ENCODE assay signal across 13 cellular contexts in genomic region chrX:48960291-48960690, GRCh38. TPM values are rescaled to one million over a fixed set of nuclear protein-coding genes. Genes with fewer than 3 reads are reported as not detected.
A peak's percentile ranks its signal among the peaks of the same experiment; 100 is the strongest.
DNase-seq lines count a peak whose midpoint lies in the region; ATAC-seq, FAIRE-seq and TF ChIP-seq lines count a peak whose summit lies in the region.
"Had no signal": no experiment of that assay in that cellular context is flagged by ENCODE, and none has a peak within 500 bp of the region (broad histone marks: within the 10 kb centered on the region; RNA-seq: fewer than 3 reads in every experiment).

No MANE protein-coding gene starts in this region.

- peaks cover 0 to 6% (median 0%) of the 10 kb centered on the region in 3 donors for H3K36me3 ChIP-seq in Peyer's patch
- H3K36me3 ChIP-seq: prostate gland had no signal

- ATAC-seq in stimulated activated naive B cell treated with anti-CD40 and anti-IgM and Interleukin-4, amounts not matched to agents 10 μg/mL and 1 μg/mL and 100 μg/mL, for 72 hours (replicated peaks) = no peak
- ATAC-seq in GM19035 (IDR thresholded peaks at IDR 0.05; ENCODE audit: unreplicated experiment) = no peak
- ATAC-seq: SK-N-SH treated with all-trans-retinoic acid at 6 μM for 48 hours had no signal

- no peaks in the 10 kb centered on the region for H3K9me3 Mint-ChIP-seq in activated naive CD4-positive, alpha-beta T cell treated with anti-CD3 and anti-CD28 coated beads for 36 hours
- no peaks in the 10 kb centered on the region for H3K9me3 Mint-ChIP-seq in dendritic cell treated with granulocyte-macrophage colony-stimulating factor and Interleukin-4, amounts not matched to agents 40 ng/mL and 50 ng/mL, for 4 days
- no peaks in the 10 kb centered on the region for H3K9me3 Mint-ChIP-seq in stimulated activated naive B cell treated with anti-CD40 and anti-IgM and Interleukin-4, amounts not matched to agents 10 μg/mL and 1 μg/mL and 100 μg/mL, for 72 hours

- no peaks in the 10 kb centered on the region for H3K9me3 ChIP-seq in Peyer's patch
- H3K9me3 ChIP-seq: prostate gland had no signal

- TF ChIP-seq CTCF in Peyer's patch (IDR thresholded peaks at IDR 0.05) (no peak), D721Med (IDR thresholded peaks at IDR 0.05; ENCODE audit: insufficient read depth, missing control alignments) (no peak)

- H3K4me3 ChIP-seq in Peyer's patch = no peak overlapping the region
- H3K4me3 ChIP-seq: prostate gland had no signal

- H3K27ac ChIP-seq in Peyer's patch = peak overlapping the region in 1 of 4 donors; percentile 85
- H3K27ac ChIP-seq: prostate gland had no signal

- no peak for DNase-seq in activated naive CD4-positive, alpha-beta T cell treated with anti-CD3 and anti-CD28 coated beads for 36 hours
- no peak for DNase-seq in activated naive CD4-positive, alpha-beta T cell (lab: John Stamatoyannopoulos, UW)
- peak in 2 of 3 donors; percentile 38 to 55 for DNase-seq in Peyer's patch
- DNase-seq in stimulated activated naive B cell treated with anti-CD40 and anti-IgM and Interleukin-4, amounts not matched to agents 10 μg/mL and 1 μg/mL and 100 μg/mL, for 72 hours = no peak
- DNase-seq in COLO829 (ENCODE audit: low spot score) = no peak
- DNase-seq in D721Med (ENCODE audit: insufficient read length, low spot score) = no peak
- DNase-seq: KBM-7, mesendoderm had no signal

- H3K4me1 ChIP-seq in Peyer's patch = peaks cover 0 to 12% (median 5%) of the 10 kb centered on the region in 4 donors
- H3K4me1 ChIP-seq: prostate gland had no signal

- intact Hi-C loops in activated naive CD4-positive, alpha-beta T cell treated with anti-CD3 and anti-CD28 coated beads for 36 hours (cut with micrococcal nuclease) = no loop called here
- intact Hi-C loops in dendritic cell treated with granulocyte-macrophage colony-stimulating factor and Interleukin-4, amounts not matched to agents 40 ng/mL and 50 ng/mL, for 4 days (cut with micrococcal nuclease) = no loop called here

- no peaks in the 10 kb centered on the region for H3K27me3 ChIP-seq in Peyer's patch

- peaks cover 10% of the 10 kb centered on the region for H3K36me3 Mint-ChIP-seq in activated naive CD4-positive, alpha-beta T cell treated with anti-CD3 and anti-CD28 coated beads for 36 hours (ENCODE audit: low read depth)
- peaks cover 21% of the 10 kb centered on the region for H3K36me3 Mint-ChIP-seq in dendritic cell treated with granulocyte-macrophage colony-stimulating factor and Interleukin-4, amounts not matched to agents 40 ng/mL and 50 ng/mL, for 4 days (ENCODE audit: low read depth)
- H3K36me3 Mint-ChIP-seq in stimulated activated naive B cell treated with anti-CD40 and anti-IgM and Interleukin-4, amounts not matched to agents 10 μg/mL and 1 μg/mL and 100 μg/mL, for 72 hours = peaks cover 4 to 5% of the 10 kb centered on the region in 2 donors

- H3K4me1 Mint-ChIP-seq in activated naive CD4-positive, alpha-beta T cell treated with anti-CD3 and anti-CD28 coated beads for 36 hours (ENCODE audit: low read depth) = peaks cover 25% of the 10 kb centered on the region
- peaks cover 28% of the 10 kb centered on the region for H3K4me1 Mint-ChIP-seq in dendritic cell treated with granulocyte-macrophage colony-stimulating factor and Interleukin-4, amounts not matched to agents 40 ng/mL and 50 ng/mL, for 4 days (ENCODE audit: low read depth)
- peaks cover 11 to 29% of the 10 kb centered on the region in 2 donors for H3K4me1 Mint-ChIP-seq in stimulated activated naive B cell treated with anti-CD40 and anti-IgM and Interleukin-4, amounts not matched to agents 10 μg/mL and 1 μg/mL and 100 μg/mL, for 72 hours

- CTCF ChIA-PET in activated naive CD4-positive, alpha-beta T cell treated with anti-CD3 and anti-CD28 coated beads for 36 hours (lab: Charles Lee) = no interaction called here

- no peak for FAIRE-seq in D721Med (lab: Jason Lieb, UNC)
- FAIRE-seq: urothelium cell line had no signal

- peak overlapping the region; percentile 35 for H3K4me3 Mint-ChIP-seq in activated naive CD4-positive, alpha-beta T cell treated with anti-CD3 and anti-CD28 coated beads for 36 hours
- no peak overlapping the region for H3K4me3 Mint-ChIP-seq in dendritic cell treated with granulocyte-macrophage colony-stimulating factor and Interleukin-4, amounts not matched to agents 40 ng/mL and 50 ng/mL, for 4 days
- peak overlapping the region; percentile 0 to 5 for H3K4me3 Mint-ChIP-seq in stimulated activated naive B cell treated with anti-CD40 and anti-IgM and Interleukin-4, amounts not matched to agents 10 μg/mL and 1 μg/mL and 100 μg/mL, for 72 hours

- H3K27ac Mint-ChIP-seq in activated naive CD4-positive, alpha-beta T cell treated with anti-CD3 and anti-CD28 coated beads for 36 hours = peak overlapping the region; percentile 64
- H3K27ac Mint-ChIP-seq in dendritic cell treated with granulocyte-macrophage colony-stimulating factor and Interleukin-4, amounts not matched to agents 40 ng/mL and 50 ng/mL, for 4 days = peak overlapping the region; percentile 60
- no peak overlapping the region for H3K27ac Mint-ChIP-seq in stimulated activated naive B cell treated with anti-CD40 and anti-IgM and Interleukin-4, amounts not matched to agents 10 μg/mL and 1 μg/mL and 100 μg/mL, for 72 hours

- no peak for TF ChIP-seq POLR2A in Peyer's patch (IDR thresholded peaks at IDR 0.05)

- no peaks in the 10 kb centered on the region for H3K27me3 Mint-ChIP-seq in activated naive CD4-positive, alpha-beta T cell treated with anti-CD3 and anti-CD28 coated beads for 36 hours (ENCODE audit: low read depth)
- H3K27me3 Mint-ChIP-seq in dendritic cell treated with granulocyte-macrophage colony-stimulating factor and Interleukin-4, amounts not matched to agents 40 ng/mL and 50 ng/mL, for 4 days = no peaks in the 10 kb centered on the region
- H3K27me3 Mint-ChIP-seq in stimulated activated naive B cell treated with anti-CD40 and anti-IgM and Interleukin-4, amounts not matched to agents 10 μg/mL and 1 μg/mL and 100 μg/mL, for 72 hours = no peaks in the 10 kb centered on the region

RNA-seq across cellular contexts. Expression of gene OTUD5, which starts 2.9 kb away (rescaled TPM):
- total RNA-seq in activated naive CD4-positive, alpha-beta T cell treated with anti-CD3 and anti-CD28 coated beads for 36 hours = 10 to 100 TPM; 69.1 to 70.5 TPM
- 10 to 100 TPM; 49.7 to 79.2 (median 71.0) TPM for total RNA-seq in Peyer's patch

RNA-seq across cellular contexts. Expression of gene KCND1, which starts 11.4 kb away (rescaled TPM):
- 1 to 10 TPM; 2.1 to 2.7 TPM for total RNA-seq in activated naive CD4-positive, alpha-beta T cell treated with anti-CD3 and anti-CD28 coated beads for 36 hours
- 1 to 10 TPM in 3 of 4 donors, under 1 TPM in 1; 0.35 to 5.8 (median 1.7) TPM for total RNA-seq in Peyer's patch

RNA-seq across cellular contexts. Expression of gene PIM2, which starts 41.5 kb away (rescaled TPM):
- 100 to 1,000 TPM; 634 to 648 TPM for total RNA-seq in activated naive CD4-positive, alpha-beta T cell treated with anti-CD3 and anti-CD28 coated beads for 36 hours
- total RNA-seq in Peyer's patch = 10 to 100 TPM; 17.3 to 24.8 (median 19.1) TPM

RNA-seq across cellular contexts. Expression of gene GRIPAP1, which starts 41.8 kb away (rescaled TPM):
- 10 to 100 TPM; 64.8 to 73.1 TPM for total RNA-seq in activated naive CD4-positive, alpha-beta T cell treated with anti-CD3 and anti-CD28 coated beads for 36 hours
- 100 to 1,000 TPM in 1 of 4 donors, 10 to 100 TPM in 3; 32.4 to 139 (median 70.9) TPM for total RNA-seq in Peyer's patch

RNA-seq across cellular contexts. Expression of gene SLC35A2, which starts 48.8 kb away (rescaled TPM):
- 10 to 100 TPM; 23.9 to 26.7 TPM for total RNA-seq in activated naive CD4-positive, alpha-beta T cell treated with anti-CD3 and anti-CD28 coated beads for 36 hours
- total RNA-seq in Peyer's patch = 10 to 100 TPM; 14.0 to 43.3 (median 21.5) TPM

Comparison
In these comparisons a context has a peak if more than half of its experiments do, and no peak if none do; other contexts are left out.
1. DNase-seq: peak in Peyer's patch (2 of 3); none in activated naive CD4-positive, alpha-beta T cell treated with anti-CD3 and anti-CD28 coated beads for 36 hours (single experiment), activated naive CD4-positive, alpha-beta T cell (0 of 4), stimulated activated naive B cell treated with anti-CD40 and anti-IgM and Interleukin-4, amounts not matched to agents 10 μg/mL and 1 μg/mL and 100 μg/mL, for 72 hours (single experiment), COLO829 (single experiment) and D721Med (single experiment).
2. RNA of gene PIM2, which starts 41.5 kb away (total RNA-seq): 634 to 648 TPM in activated naive CD4-positive, alpha-beta T cell treated with anti-CD3 and anti-CD28 coated beads for 36 hours; 17.3 to 24.8 TPM in Peyer's patch; every median in the first group is over 10 times any median in the second.